Comparison of ENCODE assay signal across 1 cellular context in genomic region chr7:16646427-16647081, GRCh38.
TF ChIP-seq lines count a peak whose summit lies in the region.

No MANE protein-coding gene starts in this region.

TF ChIP-seq in IMR-90, 13 proteins besides CTCF, POLR2A, EP300 and RAD21:
- TF ChIP-seq MXI1 (IDR thresholded peaks at IDR 0.05; ENCODE audit: borderline replicate concordance, low read depth, low read length) (peak; percentile 13; the same call in 1 of the 2 replicates), RFX5 (IDR thresholded peaks at IDR 0.05; ENCODE audit: low read depth, low read length) (no peak)
